ENCODE assay signal across 14 cellular contexts in the genomic region with DNA sequence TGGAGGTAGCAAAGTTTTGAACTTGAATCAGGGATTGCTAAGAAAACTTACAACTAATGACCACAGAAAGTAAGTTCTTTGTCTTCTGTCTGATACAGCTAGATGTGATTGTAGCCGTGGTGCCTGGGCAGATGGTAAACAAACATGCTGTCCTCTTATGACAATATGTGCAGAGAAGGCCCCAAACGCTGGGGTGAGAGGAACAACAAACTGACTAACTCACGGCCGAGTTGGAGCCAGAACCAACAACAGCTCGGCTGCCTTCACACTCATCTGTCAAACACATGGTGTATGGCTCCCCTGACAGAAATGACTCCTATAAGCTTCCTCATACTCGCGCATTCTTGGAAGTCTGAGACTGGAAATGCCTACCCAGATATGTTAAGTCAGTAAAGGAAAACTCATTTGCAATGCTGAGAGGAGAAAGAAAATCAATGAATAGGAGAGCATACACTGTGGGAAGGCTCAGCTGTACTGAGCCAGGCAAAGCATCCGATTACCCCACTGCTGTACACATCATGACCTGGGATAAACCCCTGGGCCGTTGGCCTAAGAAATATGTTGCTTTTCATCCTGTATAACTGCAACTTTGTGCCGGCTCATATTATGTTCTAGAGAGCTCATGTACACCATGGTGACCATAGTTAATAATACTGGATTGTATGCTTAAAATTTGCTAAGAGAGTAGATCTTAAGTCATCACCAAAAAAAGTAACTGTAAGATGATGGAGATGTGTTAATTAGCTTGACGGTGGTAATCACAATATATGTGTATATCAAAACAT. TPM values are rescaled to one million over a fixed set of nuclear protein-coding genes. Genes with fewer than 3 reads are reported as not detected.
DNase-seq lines count a peak whose midpoint lies in the region; ATAC-seq and TF ChIP-seq lines count a peak whose summit lies in the region.
"Had no signal": no experiment of that assay in that cellular context is flagged by ENCODE, and none has a peak within 500 bp of the region (broad histone marks: within the 10 kb centered on the region; RNA-seq: fewer than 3 reads in every experiment).

No MANE protein-coding gene starts in this region.

- DNase-seq in ACHN (peak; percentile 13), M059J (ENCODE audit: low read depth) (peak; percentile 82), epithelial cell of prostate (ENCODE audit: low read depth, low spot score) (no peak), GM20000 (ENCODE audit: low spot score) (no peak), NCI-H524 (lab: John Stamatoyannopoulos, UW) (no peak)
- DNase-seq in effector memory CD8-positive, alpha-beta T cell = no peak
- DNase-seq: activated CD4-positive, CD25-positive, alpha-beta regulatory T cell treated with anti-CD3 and anti-CD28 coated beads, Interleukin-2, amount 50 U/mL, for 72 hours; NCI-H1048; NCI-H526; SJCRH30 had no signal

- H3K27ac ChIP-seq in epithelial cell of prostate = peak overlapping the region; percentile 95
- peak overlapping the region; percentile 52 for H3K27ac ChIP-seq in muscle layer of colon (ENCODE audit: low read depth, low read length)
- H3K27ac ChIP-seq: BLaER1, SJCRH30 had no signal

- H3K27me3 ChIP-seq in muscle layer of colon (ENCODE audit: control insufficient read depth in 1 of 2, insufficient read depth in 2 of 2, low read length in 2 of 2) = no peaks in the 10 kb centered on the region
- H3K27me3 ChIP-seq: SJCRH30 had no signal

- peaks cover 95% of the 10 kb centered on the region for H3K36me3 ChIP-seq in muscle layer of colon (ENCODE audit: insufficient read depth, low read length)
- H3K36me3 ChIP-seq: BLaER1 had no signal

- H3K27me3 Mint-ChIP-seq in effector memory CD8-positive, alpha-beta T cell = peaks cover under 1 to 2% of the 10 kb centered on the region in 2 donors

- no peaks in the 10 kb centered on the region for H3K9me3 ChIP-seq in muscle layer of colon (ENCODE audit: low read length)
- H3K9me3 ChIP-seq: BLaER1, SJCRH30 had no signal

- no peak overlapping the region for H3K4me3 ChIP-seq in muscle layer of colon (ENCODE audit: low read depth in 1 of 2, low read length in 2 of 2)
- H3K4me3 ChIP-seq: BLaER1, SJCRH30 had no signal

- H3K27ac Mint-ChIP-seq in effector memory CD8-positive, alpha-beta T cell = peak overlapping the region in 1 of 2 donors; percentile 22
- H3K27ac Mint-ChIP-seq: memory B cell had no signal

- peaks cover 12 to 21% of the 10 kb centered on the region in 2 donors for H3K4me1 Mint-ChIP-seq in effector memory CD8-positive, alpha-beta T cell (ENCODE audit: low read depth in 2 of 2)

- ATAC-seq in effector memory CD8-positive, alpha-beta T cell (replicated peaks) = no peak
- no peak for ATAC-seq in HG03432 (IDR thresholded peaks at IDR 0.05; ENCODE audit: unreplicated experiment)

- H3K36me3 Mint-ChIP-seq in effector memory CD8-positive, alpha-beta T cell (ENCODE audit: insufficient read depth) = peaks cover 12% of the 10 kb centered on the region
- H3K36me3 Mint-ChIP-seq: memory B cell had no signal

- in situ Hi-C loops in ACHN (cut with HindIII; ENCODE audit: low pct_ligation_motif_present, low pct_unique_long_range_greater_than_20kb, low sequenced_read_pairs) = no loop called here

- no peak overlapping the region for H3K4me3 Mint-ChIP-seq in effector memory CD8-positive, alpha-beta T cell
- H3K4me3 Mint-ChIP-seq: memory B cell had no signal

- H3K9me3 Mint-ChIP-seq in effector memory CD8-positive, alpha-beta T cell = no peaks in the 10 kb centered on the region
- H3K9me3 Mint-ChIP-seq: memory B cell had no signal

- no peak for TF ChIP-seq CTCF in GM20000 (IDR thresholded peaks at IDR 0.05; ENCODE audit: extremely low read depth, missing control alignments)

- H3K9ac ChIP-seq in muscle layer of colon (ENCODE audit: low read length) = no peak overlapping the region
- H3K9ac ChIP-seq: BLaER1 had no signal

- H3K4me1 ChIP-seq in muscle layer of colon (ENCODE audit: insufficient read depth, low read length) = peaks cover 68% of the 10 kb centered on the region
- H3K4me1 ChIP-seq: BLaER1 had no signal

RNA-seq across cellular contexts. Expression of a gene that starts 5.7 kb away (rescaled TPM):
- total RNA-seq in M059J (2014; rRNA removed; shearing (Covaris generic)) = 3,688 and 5,591 TPM in 2 replicates

Comparison
In these comparisons a context has a peak if more than half of its experiments do, and no peak if none do; other contexts are left out.
1. DNase-seq: peak in ACHN (single experiment) and M059J (single experiment); none in epithelial cell of prostate (single experiment), GM20000 (single experiment), NCI-H524 (0 of 2) and effector memory CD8-positive, alpha-beta T cell (0 of 3).